ENCODE assay signal across 4 cellular contexts in the genomic region with DNA sequence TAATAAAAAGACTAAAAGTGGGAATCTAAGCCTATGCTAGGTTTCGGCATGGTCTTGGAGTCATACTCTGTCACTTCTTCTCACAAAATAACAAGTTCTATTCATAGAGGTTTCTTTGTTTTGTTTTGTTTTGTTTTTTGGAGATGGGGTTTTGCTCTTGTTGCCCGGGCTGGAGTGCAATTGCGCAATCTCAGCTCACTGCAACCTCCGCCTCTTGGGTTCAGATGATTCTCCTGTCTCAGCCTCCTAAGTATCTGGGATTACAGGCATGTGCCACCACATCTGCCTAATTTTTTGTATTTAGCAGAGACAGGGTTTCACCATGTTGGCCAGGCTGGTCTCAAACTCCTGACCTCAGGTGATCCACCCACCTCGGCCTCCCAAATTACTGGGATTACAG.
TF ChIP-seq lines count a peak whose summit lies in the region.

No MANE protein-coding gene starts in this region.

TF ChIP-seq in A549, 52 proteins besides CTCF, POLR2A, EP300 and RAD21:
- peak; percentile 44 to 76; a peak in 3 of 4 replicates for TF ChIP-seq CEBPB (IDR thresholded peaks at IDR 0.05)

TF ChIP-seq in IMR-90, 13 proteins besides CTCF, POLR2A, EP300 and RAD21:
- peak; percentile 84 for TF ChIP-seq CEBPB (IDR thresholded peaks at IDR 0.05; ENCODE audit: low read depth, low read length)

TF ChIP-seq in H1, 55 proteins besides CTCF, POLR2A, EP300 and RAD21:
- peak; percentile 96 for TF ChIP-seq CEBPB (IDR thresholded peaks at IDR 0.05; ENCODE audit: low read depth, low read length)

TF ChIP-seq in HepG2, 621 proteins besides CTCF, POLR2A, EP300 and RAD21:
- TF ChIP-seq CEBPB (IDR thresholded peaks at IDR 0.05; ENCODE audit: borderline replicate concordance, low read depth, low read length) (peak; percentile 80), CEBPG (CRISPR knock-in tag; IDR thresholded peaks at IDR 0.05) (peak; percentile 57), ZNF770 (CRISPR knock-in tag; IDR thresholded peaks at IDR 0.05) (peak; percentile 65)
TF ChIP-seq in HepG2: peak in this region for 3; not testable (repeated sequence) for 618.
